8 cellular contexts compared by ENCODE assay signal in genomic region chr5:14168139-14168792, GRCh38. TPM values are rescaled to one million over a fixed set of nuclear protein-coding genes. Genes with fewer than 3 reads are reported as not detected.
DNase-seq lines count a peak whose midpoint lies in the region; ATAC-seq, FAIRE-seq and TF ChIP-seq lines count a peak whose summit lies in the region.

No MANE protein-coding gene starts in this region.

- H3K27ac ChIP-seq in osteoblast (ENCODE audit: low read depth, low read length) = peak overlapping the region; percentile 51

- H2AFZ ChIP-seq in osteoblast (ENCODE audit: low read length) = no peak overlapping the region

- H4K20me1 ChIP-seq in osteoblast (ENCODE audit: insufficient read depth, low read length) = peaks cover 54% of the 10 kb centered on the region

- no peak overlapping the region for H3K4me3 ChIP-seq in osteoblast (ENCODE audit: insufficient read depth, low read length)

- H3K4me1 ChIP-seq in osteoblast (ENCODE audit: insufficient read depth, low read length) = peaks cover 79% of the 10 kb centered on the region

- H3K79me2 ChIP-seq in osteoblast (ENCODE audit: insufficient read depth, low read length) = peaks cover 99% of the 10 kb centered on the region

- ATAC-seq in GM18858 (IDR thresholded peaks at IDR 0.05; ENCODE audit: unreplicated experiment) = peak; percentile 25
- ATAC-seq in HG02678 (IDR thresholded peaks at IDR 0.05; ENCODE audit: unreplicated experiment) = peak; percentile 39
- no peak for ATAC-seq in HG03521 (IDR thresholded peaks at IDR 0.05; ENCODE audit: unreplicated experiment)

- peaks cover 2% of the 10 kb centered on the region for H3K9me3 ChIP-seq in osteoblast (ENCODE audit: low read depth, low read length)

- no peak for TF ChIP-seq CTCF in osteoblast (IDR thresholded peaks at IDR 0.05; ENCODE audit: extremely low read depth, low read depth, low read length)

- H3K27me3 ChIP-seq in osteoblast (ENCODE audit: insufficient read depth, low read length) = no peaks in the 10 kb centered on the region

- H3K4me2 ChIP-seq in osteoblast (ENCODE audit: insufficient read depth, low read length) = no peak overlapping the region

- peaks cover 19% of the 10 kb centered on the region for H3K36me3 ChIP-seq in osteoblast (ENCODE audit: insufficient read depth, low read length)

- DNase-seq in RCC 7860 (ENCODE audit: low spot score) = no peak
- no peak for DNase-seq in osteoblast (ENCODE audit: insufficient read length, low spot score, missing footprints)
- no peak for DNase-seq in iPS-NIHi11 (ENCODE audit: low spot score)
- no peak for DNase-seq in urothelium cell line (ENCODE audit: low spot score)
- DNase-seq in NCI-H748 treated with DMSO at 0.1 percent for 48 hours (lab: John Stamatoyannopoulos, UW) = no peak

- FAIRE-seq in RCC 7860 (lab: Jason Lieb, UNC) = peak; percentile 58
- no peak for FAIRE-seq in urothelium cell line (lab: Jason Lieb, UNC)

RNA-seq across cellular contexts. Expression of gene TRIO, which starts 25.1 kb away (rescaled TPM):
- total RNA-seq in osteoblast = 246 and 274 TPM in 2 replicates
